ENCODE assay signal across 8 cellular contexts in genomic region chr1:247209306-247209900, GRCh38. TPM values are rescaled to one million over a fixed set of nuclear protein-coding genes. Genes with fewer than 3 reads are reported as not detected.
DNase-seq lines count a peak whose midpoint lies in the region; ATAC-seq and TF ChIP-seq lines count a peak whose summit lies in the region.

No MANE protein-coding gene starts in this region.

- intact Hi-C loops in natural killer cell (cut with micrococcal nuclease): loop anchor here (5.0 kb wide), 1 partner anchor 37 kb away; the partner anchor contains the start of gene ZNF124

- H3K9me3 Mint-ChIP-seq in chondrocyte (ENCODE audit: low read depth): no peaks in the 10 kb centered on the region
- H3K9me3 Mint-ChIP-seq in natural killer cell: no peaks in the 10 kb centered on the region

- no peak for TF ChIP-seq CTCF in LNCaP clone FGC (IDR thresholded peaks at IDR 0.05; ENCODE audit: control insufficient read depth, extremely low read depth, insufficient read depth)
- no peak for TF ChIP-seq CTCF in chondrocyte (IDR thresholded peaks at IDR 0.05)
- no peak for TF ChIP-seq CTCF in natural killer cell (IDR thresholded peaks at IDR 0.05)

- H3K4me1 Mint-ChIP-seq in chondrocyte (ENCODE audit: low read depth): peaks cover 39% of the 10 kb centered on the region
- H3K4me1 Mint-ChIP-seq in natural killer cell: peaks cover 55 to 58% of the 10 kb centered on the region in 2 donors

- H3K27ac Mint-ChIP-seq in chondrocyte (ENCODE audit: unreplicated experiment) (peak overlapping the region; percentile 92), natural killer cell (peak overlapping the region; percentile 93 to 96)

- peaks cover 44 to 51% (median 50%) of the 10 kb centered on the region in 11 experiments for H3K36me3 ChIP-seq in BLaER1 treated with 17β-estradiol and CSF1 and Interleukin-3, amounts not matched to agents 10 nM and 100 nM

- H3K4me1 ChIP-seq in BLaER1 treated with 17β-estradiol and CSF1 and Interleukin-3, amounts not matched to agents 10 nM and 100 nM: peaks cover 17 to 48% (median 26%) of the 10 kb centered on the region in 10 experiments

- H3K9ac ChIP-seq in BLaER1 treated with 17β-estradiol and CSF1 and Interleukin-3, amounts not matched to agents 10 nM and 100 nM: peak overlapping the region; percentile 91 to 98 (median 94)

- ATAC-seq in natural killer cell: no peak
- ATAC-seq in GM19467 (IDR thresholded peaks at IDR 0.05; ENCODE audit: unreplicated experiment): no peak

- H3K9me3 ChIP-seq in BLaER1 treated with 17β-estradiol and CSF1 and Interleukin-3, amounts not matched to agents 10 nM and 100 nM (replicated peaks in 1 of 11): peaks cover 41 to 51% (median 47%) of the 10 kb centered on the region in 11 experiments

- H3K27me3 ChIP-seq in BLaER1 treated with 17β-estradiol and CSF1 and Interleukin-3, amounts not matched to agents 10 nM and 100 nM: no peaks in the 10 kb centered on the region

- DNase-seq in LNCaP clone FGC (ENCODE audit: low read depth) (no peak), chondrocyte (ENCODE audit: low spot score) (no peak), natural killer cell (no peak), NCI-H187 (lab: John Stamatoyannopoulos, UW) (no peak), NCI-H774 (lab: John Stamatoyannopoulos, UW) (no peak), NCI-H187 treated with DMSO at 0.1 percent for 48 hours (lab: John Stamatoyannopoulos, UW) (no peak)

- peaks cover 11 to 61% (median 36%) of the 10 kb centered on the region in 11 experiments; a peak in 18 of 22 replicates for H4K20me1 ChIP-seq in BLaER1 treated with 17β-estradiol and CSF1 and Interleukin-3, amounts not matched to agents 10 nM and 100 nM

- peaks cover under 1% of the 10 kb centered on the region for H3K27me3 Mint-ChIP-seq in chondrocyte (ENCODE audit: low read depth)
- H3K27me3 Mint-ChIP-seq in natural killer cell (ENCODE audit: low read depth in 2 of 2): no peaks in the 10 kb centered on the region

- peak overlapping the region; percentile 90 to 99 (median 94); a peak in 21 of 22 replicates for H3K27ac ChIP-seq in BLaER1 treated with 17β-estradiol and CSF1 and Interleukin-3, amounts not matched to agents 10 nM and 100 nM

- H3K4me2 ChIP-seq in BLaER1 treated with 17β-estradiol and CSF1 and Interleukin-3, amounts not matched to agents 10 nM and 100 nM: peak overlapping the region; percentile 74 to 95 (median 91)

- H3K4me3 Mint-ChIP-seq in chondrocyte (ENCODE audit: unreplicated experiment) (peak overlapping the region; percentile 92), natural killer cell (peak overlapping the region; percentile 98)

- peak overlapping the region; percentile 90 to 96 (median 94) for H3K4me3 ChIP-seq in BLaER1 treated with 17β-estradiol and CSF1 and Interleukin-3, amounts not matched to agents 10 nM and 100 nM
- peak overlapping the region; percentile 84 for H3K4me3 ChIP-seq in LNCaP clone FGC (ENCODE audit: low read depth, low read length)

- H3K36me3 Mint-ChIP-seq in chondrocyte (ENCODE audit: low read depth) (peaks cover 4% of the 10 kb centered on the region), natural killer cell (no peaks in the 10 kb centered on the region)

RNA-seq across cellular contexts. Expression of gene ZNF124, which starts 37.6 kb away (rescaled TPM):
- total RNA-seq in chondrocyte (17.0 to 19.3 TPM (median 18.4 TPM) in 3 replicates), natural killer cell (10 to 100 TPM; 22.0 to 50.6 (median 31.2) TPM)

RNA-seq across cellular contexts. Expression of gene VN1R5, which starts 46.5 kb away (rescaled TPM):
- total RNA-seq in chondrocyte: not detected in 3 replicates
- total RNA-seq in natural killer cell: not detected
